In genomic region chr22:43181321-43182076, GRCh38 we compare ENCODE assay signal across 26 cellular contexts.
"Had no signal": no experiment of that assay in that cellular context is flagged by ENCODE, and none has a peak within 500 bp of the region (broad histone marks: within the 10 kb centered on the region; RNA-seq: fewer than 3 reads in every experiment).

No MANE protein-coding gene starts in this region.

- H3K4me3 Mint-ChIP-seq: activated B cell treated with CpG ODN at 0.5 μM for 24 hours; activated CD8-positive, alpha-beta T cell treated with anti-CD3 and anti-CD28 coated beads for 36 hours; dendritic cell treated with granulocyte-macrophage colony-stimulating factor and Interleukin-4, amounts not matched to agents 40 ng/mL and 50 ng/mL, for 4 days; immature natural killer cell had no signal

- H3K4me3 ChIP-seq: adrenal gland, breast epithelium, esophagus squamous epithelium, mucosa of descending colon, transverse colon, vagina had no signal

- H3K27ac Mint-ChIP-seq: activated B cell treated with CpG ODN at 0.5 μM for 24 hours; activated CD8-positive, alpha-beta T cell treated with anti-CD3 and anti-CD28 coated beads for 36 hours; activated T-helper 2 cell treated with anti-CD3 and anti-CD28 coated beads, Interferon-gamma antibody, Interleukin-2, Interleukin-4, amounts not matched to agents 10 μg/mL and 5 μg/mL and 100 μg/mL, durations not matched to agents 14 hours and 24 hours and 36 hours had no signal

- H3K27me3 Mint-ChIP-seq: activated B cell treated with CpG ODN at 0.5 μM for 24 hours; activated CD8-positive, alpha-beta T cell treated with anti-CD3 and anti-CD28 coated beads for 36 hours; dendritic cell treated with granulocyte-macrophage colony-stimulating factor and Interleukin-4, amounts not matched to agents 40 ng/mL and 50 ng/mL, for 4 days; naive B cell had no signal

- H3K36me3 Mint-ChIP-seq: naive B cell had no signal

- H3K27ac ChIP-seq: adrenal gland, breast epithelium, neutrophil, parathyroid adenoma, transverse colon, vagina had no signal

- DNase-seq: activated B cell treated with CpG ODN at 0.5 μM for 24 hours; activated CD4-positive, alpha-beta T cell treated with anti-CD3 and anti-CD28 coated beads for 48 hours; activated CD8-positive, alpha-beta T cell treated with anti-CD3 and anti-CD28 coated beads for 36 hours; activated naive CD4-positive, alpha-beta T cell treated with Interleukin-2 at 50 U/mL for 16 hours; activated T-cell treated with anti-CD3 and anti-CD28 coated beads, Interleukin-2, amount 50 U/mL, for 1 hour; adrenal gland; effector CD8-positive, alpha-beta T cell; esophagus squamous epithelium; immature natural killer cell; mesenchymal stem cell; naive B cell; stimulated activated CD4-positive, alpha-beta T cell treated with anti-CD3 and anti-CD28 coated beads, Interleukin-12 subunit alpha, Interleukin-12 subunit beta, amount 100 ng/mL, for 4 hours; stimulated activated CD4-positive, alpha-beta T cell treated with anti-CD3 and anti-CD28 coated beads, Interleukin-1b, Interleukin-23, amount 100 ng/mL, for 48 hours; stimulated activated CD8-positive, alpha-beta memory T cell treated with anti-CD3 and anti-CD28 coated beads, Interleukin-4, amount 100 ng/mL, for 48 hours; stimulated activated naive CD4-positive, alpha-beta T cell treated with Interleukin-2 at 50 U/mL for 16 hours; transverse colon had no signal

- ATAC-seq: activated CD8-positive, alpha-beta T cell treated with anti-CD3 and anti-CD28 coated beads for 36 hours; mucosa of descending colon had no signal

- H3K27me3 ChIP-seq: adrenal gland, breast epithelium, esophagus squamous epithelium, neutrophil, transverse colon, vagina had no signal

- H3K9me3 Mint-ChIP-seq: activated B cell treated with CpG ODN at 0.5 μM for 24 hours; activated CD8-positive, alpha-beta T cell treated with anti-CD3 and anti-CD28 coated beads for 36 hours; activated T-helper 2 cell treated with anti-CD3 and anti-CD28 coated beads, Interferon-gamma antibody, Interleukin-2, Interleukin-4, amounts not matched to agents 10 μg/mL and 5 μg/mL and 100 μg/mL, durations not matched to agents 14 hours and 24 hours and 36 hours; dendritic cell treated with granulocyte-macrophage colony-stimulating factor and Interleukin-4, amounts not matched to agents 40 ng/mL and 50 ng/mL, for 4 days; immature natural killer cell; naive B cell had no signal

- FAIRE-seq: astrocyte, endothelial cell of umbilical vein, TTC549 had no signal

- H3K4me1 ChIP-seq: breast epithelium, parathyroid adenoma had no signal

- H2AFZ ChIP-seq: parathyroid adenoma had no signal

- H3K79me2 ChIP-seq: parathyroid adenoma had no signal

- H3K9ac ChIP-seq: parathyroid adenoma had no signal

- H3K9me3 ChIP-seq: adrenal gland, breast epithelium, esophagus squamous epithelium, mucosa of descending colon, neutrophil, transverse colon, vagina had no signal

- H3K36me3 ChIP-seq: breast epithelium had no signal
